24 cellular contexts compared by ENCODE assay signal in the genomic region with DNA sequence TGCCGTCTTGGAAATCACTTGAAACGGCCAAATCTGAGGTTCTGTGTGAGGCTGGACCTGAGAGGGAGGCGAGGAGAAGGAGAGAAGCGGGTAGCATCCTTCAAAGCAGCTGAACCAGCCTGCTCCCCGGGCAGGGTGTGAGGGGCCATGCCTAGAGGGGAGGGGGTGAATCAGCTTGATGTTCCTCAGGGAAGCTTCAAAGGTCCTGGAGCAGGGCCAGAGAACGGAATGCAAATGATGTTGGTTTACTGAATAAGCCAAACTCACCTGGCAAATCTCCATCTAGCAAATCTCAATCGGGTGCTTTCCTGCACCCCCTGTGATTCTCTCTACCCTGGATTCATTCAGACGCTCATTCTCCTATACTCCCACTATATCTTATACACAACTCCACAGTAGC.
A peak's percentile ranks its signal among the peaks of the same experiment; 100 is the strongest.
DNase-seq lines count a peak whose midpoint lies in the region; ATAC-seq lines count a peak whose summit lies in the region.
"Had no signal": no experiment of that assay in that cellular context is flagged by ENCODE, and none has a peak within 500 bp of the region (broad histone marks: within the 10 kb centered on the region; RNA-seq: fewer than 3 reads in every experiment).

No MANE protein-coding gene starts in this region.

- H3K27me3 ChIP-seq in GM23248 (replicated peaks; ENCODE audit: insufficient read depth): no peaks in the 10 kb centered on the region
- H3K27me3 ChIP-seq: SJSA1 had no signal

- DNase-seq in NCI-H226 (peak; percentile 68), SK-N-MC (ENCODE audit: low read depth, low spot score) (no peak), kidney tubule cell (ENCODE audit: low spot score) (peak; percentile 71), renal cortical epithelial cell (ENCODE audit: low read depth) (peak; percentile 66), GM23248 (no peak), T-helper 17 cell (no peak), NCI-H2081 (lab: John Stamatoyannopoulos, UW) (no peak)
- DNase-seq: activated CD4-positive, alpha-beta T cell treated with anti-CD3 and anti-CD28 coated beads, Interleukin-2, amount 50 U/mL, for 1 hour; activated naive CD8-positive, alpha-beta T cell treated with anti-CD3 and anti-CD28 coated beads, Interleukin-2, amount 10 ng/mL, durations not matched to agents 7 days and 5 days; CD4-positive, CD25-positive, alpha-beta regulatory T cell; effector memory CD4-positive, alpha-beta T cell; glutamatergic neuron; HCEC 1CT; midbrain; MM.1S; NCI-H146; nephron progenitor cell; stimulated activated CD4-positive, alpha-beta T cell treated with anti-CD3 and anti-CD28 coated beads, Interleukin-2, amount 100 ng/mL, for 24 hours had no signal

- H2AFZ ChIP-seq in GM23248: no peak overlapping the region

- H3K9me3 ChIP-seq in SK-N-MC (ENCODE audit: low read depth, low read length) (no peaks in the 10 kb centered on the region), GM23248 (ENCODE audit: low read depth) (no peaks in the 10 kb centered on the region), T-helper 17 cell (ENCODE audit: control insufficient read depth, low read length, poor library complexity, severe bottlenecking) (no peaks in the 10 kb centered on the region)
- H3K9me3 ChIP-seq: SJSA1 had no signal

- H3K36me3 Mint-ChIP-seq in T-helper 17 cell (ENCODE audit: low read depth): no peaks in the 10 kb centered on the region
- H3K36me3 Mint-ChIP-seq: activated naive CD8-positive, alpha-beta T cell treated with anti-CD3 and anti-CD28 coated beads, Interleukin-2, amount 10 ng/mL, durations not matched to agents 7 days and 5 days; CD4-positive, CD25-positive, alpha-beta regulatory T cell; stimulated activated effector memory CD8-positive, alpha-beta T cell treated with anti-CD3 and anti-CD28 coated beads, Interleukin-12 subunit alpha, Interleukin-12 subunit beta, amount 100 ng/mL, for 72 hours had no signal

- H3K9ac ChIP-seq in SK-N-MC (ENCODE audit: insufficient read length): no peak overlapping the region
- H3K9ac ChIP-seq in GM23248: no peak overlapping the region

- H3K27ac Mint-ChIP-seq in T-helper 17 cell: no peak overlapping the region
- H3K27ac Mint-ChIP-seq: activated naive CD8-positive, alpha-beta T cell treated with anti-CD3 and anti-CD28 coated beads, Interleukin-2, amount 10 ng/mL, durations not matched to agents 7 days and 5 days; activated T-helper 2 cell treated with anti-CD3 and anti-CD28 coated beads, Interferon-gamma antibody, Interleukin-2, Interleukin-4, amounts not matched to agents 10 μg/mL and 5 μg/mL and 100 μg/mL, durations not matched to agents 14 hours and 24 hours and 36 hours; CD4-positive, CD25-positive, alpha-beta regulatory T cell; nephron progenitor cell; stimulated activated effector memory CD8-positive, alpha-beta T cell treated with anti-CD3 and anti-CD28 coated beads, Interleukin-12 subunit alpha, Interleukin-12 subunit beta, amount 100 ng/mL, for 72 hours; T-helper 1 cell treated with Interleukin-12 subunit alpha and Interleukin-12 subunit beta and Interleukin-4 antibody, amounts not matched to agents 30 μg/mL and 1 μg/mL, for 36 hours had no signal

- H3K36me3 ChIP-seq in SK-N-MC (ENCODE audit: insufficient read depth, low read length): no peaks in the 10 kb centered on the region
- H3K36me3 ChIP-seq in GM23248 (ENCODE audit: low read depth): no peaks in the 10 kb centered on the region
- H3K36me3 ChIP-seq: SJSA1 had no signal

- no peaks in the 10 kb centered on the region for H3K4me1 ChIP-seq in GM23248 (ENCODE audit: insufficient read depth)
- H3K4me1 ChIP-seq: SJSA1 had no signal

- 0 out of 2 replicates have a peak overlapping the region, but pooled peaks have one; percentile 28 for H3K4me3 ChIP-seq in SK-N-MC
- H3K4me3 ChIP-seq in GM23248: no peak overlapping the region
- H3K4me3 ChIP-seq: SJSA1 had no signal

- H3K4me3 Mint-ChIP-seq in T-helper 17 cell: no peak overlapping the region
- H3K4me3 Mint-ChIP-seq: activated naive CD8-positive, alpha-beta T cell treated with anti-CD3 and anti-CD28 coated beads, Interleukin-2, amount 10 ng/mL, durations not matched to agents 7 days and 5 days; CD4-positive, CD25-positive, alpha-beta regulatory T cell; nephron progenitor cell; stimulated activated effector memory CD8-positive, alpha-beta T cell treated with anti-CD3 and anti-CD28 coated beads, Interleukin-12 subunit alpha, Interleukin-12 subunit beta, amount 100 ng/mL, for 72 hours; T-helper 1 cell treated with Interleukin-12 subunit alpha and Interleukin-12 subunit beta and Interleukin-4 antibody, amounts not matched to agents 30 μg/mL and 1 μg/mL, for 36 hours had no signal

- H3K27ac ChIP-seq in SK-N-MC (no peak overlapping the region), GM23248 (no peak overlapping the region)
- H3K27ac ChIP-seq: SJSA1 had no signal

- H3K4me1 Mint-ChIP-seq in T-helper 17 cell: no peaks in the 10 kb centered on the region
- H3K4me1 Mint-ChIP-seq: activated naive CD8-positive, alpha-beta T cell treated with anti-CD3 and anti-CD28 coated beads, Interleukin-2, amount 10 ng/mL, durations not matched to agents 7 days and 5 days; stimulated activated effector memory CD8-positive, alpha-beta T cell treated with anti-CD3 and anti-CD28 coated beads, Interleukin-12 subunit alpha, Interleukin-12 subunit beta, amount 100 ng/mL, for 72 hours had no signal

- 31 to 34% methylated on average over 8 of the region's 8 CpGs for WGBS in GM23248 (ENCODE audit: low coverage in 1 of 2, low lambda C conversion rate in 2 of 2, missing lambda C conversion rate in 2 of 2), 2 experiments

- no peaks in the 10 kb centered on the region for H4K20me1 ChIP-seq in GM23248 (ENCODE audit: insufficient read depth)

- H3F3A ChIP-seq in GM23248 (ENCODE audit: insufficient read depth): no peaks in the 10 kb centered on the region

- ATAC-seq in T-helper 17 cell (no peak), HG03095 (IDR thresholded peaks at IDR 0.05; ENCODE audit: unreplicated experiment) (no peak)
- ATAC-seq: Panc1; stimulated activated effector memory CD8-positive, alpha-beta T cell treated with anti-CD3 and anti-CD28 coated beads, Interleukin-12 subunit alpha, Interleukin-12 subunit beta, amount 100 ng/mL, for 72 hours had no signal

- no peaks in the 10 kb centered on the region for H3K79me2 ChIP-seq in GM23248 (ENCODE audit: insufficient read depth)

- in situ Hi-C loops in GM23248 (cut with MboI): no loop called here

- peaks cover 14% of the 10 kb centered on the region for H3K27me3 Mint-ChIP-seq in T-helper 17 cell
- H3K27me3 Mint-ChIP-seq: activated naive CD8-positive, alpha-beta T cell treated with anti-CD3 and anti-CD28 coated beads, Interleukin-2, amount 10 ng/mL, durations not matched to agents 7 days and 5 days; CD4-positive, CD25-positive, alpha-beta regulatory T cell had no signal

- no peak overlapping the region for H3K4me2 ChIP-seq in GM23248 (ENCODE audit: unreplicated experiment)

- H3K9me2 ChIP-seq in GM23248 (ENCODE audit: insufficient read depth): no peaks in the 10 kb centered on the region

Comparison
In these comparisons a context has a peak if more than half of its experiments do, and no peak if none do; other contexts are left out.
1. DNase-seq: peak in NCI-H226 (single experiment), kidney tubule cell (single experiment) and renal cortical epithelial cell (single experiment); none in SK-N-MC (single experiment), GM23248 (single experiment), T-helper 17 cell (0 of 3) and NCI-H2081 (0 of 2).